21 cellular contexts compared by ENCODE assay signal in the genomic region with DNA sequence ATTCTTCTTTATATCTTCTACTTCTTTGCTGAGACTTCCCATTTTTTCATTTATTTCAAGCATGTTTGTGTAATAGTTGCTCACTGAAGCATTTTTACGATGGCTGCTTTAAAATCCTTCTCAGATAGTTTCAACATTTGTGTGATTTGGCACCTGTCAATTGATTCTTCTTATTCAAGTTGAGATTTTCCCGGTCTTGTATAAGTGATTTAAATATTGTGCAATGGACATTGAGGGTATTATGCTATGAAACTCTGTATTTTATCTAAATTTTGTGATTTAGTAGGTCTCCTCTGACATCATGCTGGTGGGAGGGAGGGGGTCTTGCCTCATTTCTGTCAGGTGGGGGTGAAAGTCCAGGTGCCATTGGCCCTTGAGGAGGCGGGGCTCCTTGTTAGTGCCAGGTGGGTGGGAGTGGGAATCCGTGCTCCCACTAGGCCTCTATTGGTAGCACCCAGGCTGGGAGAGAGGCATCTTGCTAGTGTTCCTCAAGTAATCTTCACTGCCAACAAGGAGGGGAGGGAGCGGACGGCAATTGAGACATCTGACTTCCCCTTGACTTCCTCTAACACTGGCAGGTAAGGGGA.
"Had no signal": no experiment of that assay in that cellular context is flagged by ENCODE, and none has a peak within 500 bp of the region (broad histone marks: within the 10 kb centered on the region; RNA-seq: fewer than 3 reads in every experiment).

No MANE protein-coding gene starts in this region.

- H3K9ac ChIP-seq: SK-N-SH had no signal

- FAIRE-seq: RCC 7860 had no signal

- H3K36me3 ChIP-seq: MG63, SJSA1 had no signal

- H3K4me3 ChIP-seq: MG63, SJSA1 had no signal

- H3K9me3 ChIP-seq: MG63, SK-N-SH had no signal

- DNase-seq: Karpas-422, KG1, MG63, NCI-H1092 treated with DMSO at 0.1 percent for 48 hours, NCI-H1436, NCI-H187, NCI-H2029, NCI-H2081 treated with DMSO at 0.1 percent for 48 hours, NCI-H2171, NCI-H226, NCI-H446, NCI-H510A, NCI-H524 treated with DMSO at 0.1 percent for 48 hours, NCI-H69, NCI-H774, Right ventricle myocardium superior, RPMI8226, SIG-M5, SK-N-SH had no signal

- H3K4me2 ChIP-seq: SK-N-SH had no signal

- H3K4me1 ChIP-seq: SJSA1 had no signal

- H3K27me3 ChIP-seq: MG63, SJSA1 had no signal

- H3K27ac ChIP-seq: SJSA1 had no signal
